Comparison of ENCODE assay signal across 17 cellular contexts in genomic region chr10:125257521-125258105, GRCh38.
"Had no signal": no experiment of that assay in that cellular context is flagged by ENCODE, and none has a peak within 500 bp of the region (broad histone marks: within the 10 kb centered on the region; RNA-seq: fewer than 3 reads in every experiment).

No MANE protein-coding gene starts in this region.

- H3K27me3 ChIP-seq: ovary, testis, upper lobe of right lung had no signal

- H3K4me3 ChIP-seq: left ventricle myocardium inferior, ovary, smooth muscle cell, testis, upper lobe of right lung had no signal

- H3K4me2 ChIP-seq: smooth muscle cell had no signal

- H3K4me1 Mint-ChIP-seq: activated CD4-positive, alpha-beta T cell treated with anti-CD3 and anti-CD28 coated beads for 36 hours; nephron had no signal

- H3K36me3 Mint-ChIP-seq: activated naive CD8-positive, alpha-beta T cell; WTC11 had no signal

- H3K27ac ChIP-seq: left ventricle myocardium inferior, ovary, testis, upper lobe of right lung had no signal

- H3K4me1 ChIP-seq: left ventricle myocardium inferior, testis, upper lobe of right lung had no signal

- H3K36me3 ChIP-seq: left ventricle myocardium inferior, ovary, upper lobe of right lung had no signal

- H3K9me3 ChIP-seq: ovary, testis, upper lobe of right lung had no signal

- H3K4me3 Mint-ChIP-seq: activated CD4-positive, alpha-beta T cell treated with anti-CD3 and anti-CD28 coated beads for 36 hours; activated naive CD8-positive, alpha-beta T cell; activated T-helper 1 cell treated with anti-CD3 and anti-CD28 coated beads, Interleukin-12 subunit alpha, Interleukin-12 subunit beta, Interleukin-2, Interleukin-4 antibody, amounts not matched to agents 30 ng/mL and 10 ng/mL and 1 ng/mL, durations not matched to agents 14 hours and 24 hours and 36 hours; nephron; WTC11 had no signal

- H3K27ac Mint-ChIP-seq: activated CD4-positive, alpha-beta T cell treated with anti-CD3 and anti-CD28 coated beads for 36 hours; activated naive CD8-positive, alpha-beta T cell; activated T-helper 1 cell treated with anti-CD3 and anti-CD28 coated beads, Interleukin-12 subunit alpha, Interleukin-12 subunit beta, Interleukin-2, Interleukin-4 antibody, amounts not matched to agents 30 ng/mL and 10 ng/mL and 1 ng/mL, durations not matched to agents 14 hours and 24 hours and 36 hours; nephron; WTC11 had no signal

- DNase-seq: activated CD4-positive, alpha-beta T cell treated with anti-CD3 and anti-CD28 coated beads for 36 hours; activated CD4-positive, alpha-beta T cell treated with anti-CD3 and anti-CD28 coated beads, Interleukin-2, amount 50 U/mL, for 48 hours; activated gamma-delta T cell treated with Interleukin-2 at 50 U/mL for 16 hours; activated T-cell treated with anti-CD3 and anti-CD28 coated beads for 4 hours; head of caudate nucleus; left ventricle myocardium inferior; mammary epithelial cell; midbrain; ovary; stimulated activated CD4-positive, alpha-beta T cell treated with anti-CD3 and anti-CD28 coated beads, Interleukin-4, amount 100 ng/mL, for 1 hour; testis; upper lobe of right lung had no signal
